9 cellular contexts compared by ENCODE assay signal in the genomic region with DNA sequence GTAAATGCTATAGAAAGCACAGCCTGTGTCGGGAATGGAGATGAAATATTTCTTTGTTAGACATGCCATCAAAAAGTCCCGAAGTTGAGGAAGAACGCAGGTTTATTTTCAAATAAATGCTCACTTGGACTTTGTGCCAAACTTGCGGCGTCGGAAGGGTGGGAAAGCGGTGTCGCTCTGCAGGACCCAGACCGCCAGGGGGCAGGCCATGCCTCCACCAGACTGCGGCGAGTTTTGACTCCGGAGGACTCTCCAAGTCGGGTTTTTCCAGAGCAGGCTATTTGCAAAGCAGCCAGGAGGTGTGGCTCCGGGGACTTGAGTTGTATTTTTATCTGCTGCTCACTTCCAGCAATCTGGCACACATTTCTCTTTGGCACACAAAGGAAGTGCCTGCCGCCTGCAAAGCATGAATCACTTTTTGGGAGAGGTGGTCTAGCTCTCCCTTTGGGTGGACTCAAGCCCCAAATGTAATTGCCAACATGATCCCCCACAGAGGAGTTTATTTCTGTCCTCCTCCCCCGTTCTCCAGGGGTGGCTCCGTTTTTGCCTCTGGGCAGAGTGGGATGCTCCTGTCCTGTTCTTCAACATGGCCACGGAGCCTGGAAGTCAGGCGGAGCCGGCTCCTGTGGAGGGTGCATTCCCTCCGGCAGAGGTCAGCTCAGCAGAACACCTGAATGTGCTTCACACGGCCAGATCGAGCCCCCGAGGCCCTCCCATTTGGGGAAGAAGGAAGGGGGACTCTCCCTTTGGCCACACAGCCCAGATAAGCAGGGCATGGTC.
DNase-seq lines count a peak whose midpoint lies in the region; ATAC-seq and TF ChIP-seq lines count a peak whose summit lies in the region.
"Had no signal": no experiment of that assay in that cellular context is flagged by ENCODE, and none has a peak within 500 bp of the region (broad histone marks: within the 10 kb centered on the region; RNA-seq: fewer than 3 reads in every experiment).

No MANE protein-coding gene starts in this region.

- CTCF ChIA-PET in SK-N-SH (lab: Yijun Ruan, JAX) = interaction anchor here (0.7 to 8.1 kb wide), 29 partner anchors 9 to 768 kb away, joined by 3 to 276 read pairs (median 4); no protein-coding TSS in a partner anchor

- H3K9me3 ChIP-seq in SK-N-SH = no peaks in the 10 kb centered on the region

- H3K9me2 ChIP-seq in SK-N-SH = no peaks in the 10 kb centered on the region

- H3K36me3 Mint-ChIP-seq in mesothelial cell of epicardium = no peaks in the 10 kb centered on the region

- WGBS in SK-N-SH (ENCODE audit: low lambda C conversion rate) = 8% methylated on average over 23 of the region's 24 CpGs

- H3K27me3 ChIP-seq in SK-N-SH (ENCODE audit: insufficient read depth) = no peaks in the 10 kb centered on the region

- no peak overlapping the region for H3K4me3 Mint-ChIP-seq in mesothelial cell of epicardium
- H3K4me3 Mint-ChIP-seq: activated B cell treated with CpG ODN at 0.5 μM for 24 hours had no signal

- peaks cover 72% of the 10 kb centered on the region for H3K27me3 Mint-ChIP-seq in mesothelial cell of epicardium (ENCODE audit: low read depth)

- H3K36me3 ChIP-seq in SK-N-SH (replicated peaks in 1 of 2; ENCODE audit: control insufficient read depth in 1 of 2, insufficient read depth in 2 of 2, low read length in 1 of 2) = no peaks in the 10 kb centered on the region

- no peak overlapping the region for H2AFZ ChIP-seq in SK-N-SH (ENCODE audit: low read depth)

- TF ChIP-seq RAD21 in SK-N-SH (IDR thresholded peaks at IDR 0.05; ENCODE audit: low read length) = peak; percentile 75

- no peak overlapping the region for H3K27ac ChIP-seq in SK-N-SH (ENCODE audit: low read depth in 2 of 2, low read length in 1 of 2)

- H3K79me2 ChIP-seq in SK-N-SH (ENCODE audit: insufficient read depth) = no peaks in the 10 kb centered on the region

- peak; percentile 54 for TF ChIP-seq CTCF in SK-N-SH (IDR thresholded peaks at IDR 0.05)
- peak; percentile 88 for TF ChIP-seq CTCF in epithelial cell of proximal tubule (conservative IDR thresholded peaks at IDR 0.05; ENCODE audit: low read depth, low read length)
- peak; percentile 96 for TF ChIP-seq CTCF in mesothelial cell of epicardium (IDR thresholded peaks at IDR 0.05; ENCODE audit: unreplicated experiment)

- DNase-seq in ELF-1 (ENCODE audit: low read depth, low spot score) (peak; percentile 92), KBM-7 (peak; percentile 48), SK-N-SH (peak; percentile 79), epithelial cell of proximal tubule (ENCODE audit: low read depth) (peak; percentile 13), mesothelial cell of epicardium (ENCODE audit: low spot score in 2 of 2, unreplicated experiment in 2 of 2) (peak; percentile 77 to 90), superior temporal gyrus (ENCODE audit: extremely low spot score) (peak; percentile 87), cortex of kidney (lab: John Stamatoyannopoulos, UW) (no peak)
- DNase-seq: activated B cell treated with CpG ODN at 0.5 μM for 24 hours had no signal

- POLR2A ChIA-PET in SK-N-SH (lab: Yijun Ruan, JAX) = no interaction called here

- no peaks in the 10 kb centered on the region for H3F3A ChIP-seq in SK-N-SH (replicated peaks; ENCODE audit: insufficient read depth)

- H3K4me1 ChIP-seq in SK-N-SH (ENCODE audit: control insufficient read depth in 1 of 2, insufficient read depth in 2 of 2, low read depth in 1 of 2, low read length in 1 of 2) = no peaks in the 10 kb centered on the region; a peak in 1 of 4 replicates

- no peaks in the 10 kb centered on the region for H3K9me3 Mint-ChIP-seq in mesothelial cell of epicardium
- H3K9me3 Mint-ChIP-seq: activated B cell treated with CpG ODN at 0.5 μM for 24 hours had no signal

- H3K4me3 ChIP-seq in SK-N-SH (ENCODE audit: low read depth in 2 of 2, low read length in 1 of 2) = no peak overlapping the region; a peak in 1 of 4 replicates
- H3K4me3 ChIP-seq in epithelial cell of proximal tubule (ENCODE audit: low read depth, low read length) = no peak overlapping the region

- in situ Hi-C loops in KBM-7 (cut with MboI; ENCODE audit: low pct_unique_long_range_greater_than_20kb, low sequenced_read_pairs) = loop anchor here (25.0 kb wide), 1 partner anchor 803 kb away; no protein-coding TSS in a partner anchor

- H3K9ac ChIP-seq in SK-N-SH = no peak overlapping the region

- H3K4me2 ChIP-seq in SK-N-SH = no peak overlapping the region

- H4K20me1 ChIP-seq in SK-N-SH (ENCODE audit: insufficient read depth) = no peaks in the 10 kb centered on the region

- no peak for ATAC-seq in GM21528 (IDR thresholded peaks at IDR 0.05; ENCODE audit: low FRiP score, unreplicated experiment)

- H3K27ac Mint-ChIP-seq in mesothelial cell of epicardium = no peak overlapping the region
- H3K27ac Mint-ChIP-seq: activated B cell treated with CpG ODN at 0.5 μM for 24 hours had no signal

- no peak for TF ChIP-seq EP300 in SK-N-SH (IDR thresholded peaks at IDR 0.05; ENCODE audit: borderline replicate concordance in 1 of 2, low read depth in 1 of 2, low read length in 1 of 2)

- peaks cover 4% of the 10 kb centered on the region for H3K4me1 Mint-ChIP-seq in mesothelial cell of epicardium
- H3K4me1 Mint-ChIP-seq: activated B cell treated with CpG ODN at 0.5 μM for 24 hours had no signal

TF ChIP-seq in SK-N-SH, 30 proteins besides CTCF, POLR2A, EP300 and RAD21:
- TF ChIP-seq TCF12 (IDR thresholded peaks at IDR 0.05) (no peak), NRF1 (IDR thresholded peaks at IDR 0.05; ENCODE audit: low read depth, low read length) (no peak), RCOR1 (IDR thresholded peaks at IDR 0.05; ENCODE audit: low read length) (no peak), SMC3 (IDR thresholded peaks at IDR 0.05; ENCODE audit: low read depth, low read length) (peak; percentile 75)
